8 cellular contexts compared by ENCODE assay signal in the genomic region with DNA sequence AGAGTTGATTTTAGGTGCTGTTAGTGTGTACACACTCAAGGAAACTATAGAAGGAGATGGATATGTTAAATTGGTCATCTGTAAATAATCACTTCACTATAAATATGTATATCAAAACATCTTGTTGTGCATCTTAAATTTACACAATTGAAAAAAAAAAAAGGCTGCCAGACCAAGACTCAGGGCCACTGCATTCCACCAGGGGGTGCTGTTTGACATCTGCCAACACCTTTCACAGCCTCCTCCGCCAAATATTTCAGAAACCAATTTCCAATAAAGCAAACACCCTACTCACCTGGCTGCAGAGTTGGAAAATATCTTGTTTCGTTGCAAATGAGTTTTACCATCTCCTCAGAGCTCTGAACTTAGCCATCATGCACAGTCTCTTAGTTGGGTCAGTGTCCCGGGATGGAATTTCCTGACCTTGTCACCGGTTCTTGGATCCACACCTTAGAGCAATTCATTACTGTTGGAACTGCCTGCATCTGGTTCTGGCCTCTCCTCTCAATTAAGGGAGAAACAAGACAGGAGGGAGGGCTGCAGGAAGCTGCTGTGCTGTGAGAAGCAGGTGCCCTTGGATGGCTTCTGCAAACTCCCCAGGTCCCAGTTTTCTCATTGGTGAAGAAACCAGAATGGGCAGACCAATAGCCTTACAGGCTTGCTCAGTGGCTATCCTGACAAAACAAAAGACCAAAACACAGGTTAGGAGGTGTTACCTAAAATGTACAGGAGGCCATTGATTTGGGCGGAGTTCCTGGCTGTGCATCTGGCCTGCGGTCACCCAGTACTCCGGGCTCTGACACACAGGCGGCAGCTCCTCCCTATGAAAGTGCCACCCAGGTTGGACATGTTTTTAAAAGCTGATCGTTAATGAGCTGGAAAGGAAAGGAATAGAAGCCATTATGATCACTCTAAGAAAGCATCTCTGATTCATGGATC.
A peak's percentile ranks its signal among the peaks of the same experiment; 100 is the strongest.
DNase-seq lines count a peak whose midpoint lies in the region; ATAC-seq, FAIRE-seq and TF ChIP-seq lines count a peak whose summit lies in the region.

No MANE protein-coding gene starts in this region.

- DNase-seq in D721Med (ENCODE audit: insufficient read length, low spot score) (peak; percentile 43), LNCaP clone FGC (ENCODE audit: low read depth) (peak; percentile 26), T follicular helper cell (ENCODE audit: low read depth) (peak; percentile 25), K562 (ENCODE audit: extremely low read depth in 1 of 4, low spot score in 3 of 4) (peak; percentile 66 to 81 (median 71)), kidney epithelial cell (ENCODE audit: low read depth) (no peak), foreskin melanocyte (no peak)
- DNase-seq in stimulated activated CD4-positive, alpha-beta T cell treated with anti-CD3 and anti-CD28 coated beads, Interleukin-4, amount 100 ng/mL, for 4 hours = peak; percentile 43 to 58

- in situ Hi-C loops in K562 (cut with MboI) = loop anchor here (5.0 kb wide), 2 partner anchors 166 to 246 kb away; no protein-coding TSS in a partner anchor

- TF ChIP-seq RAD21 in K562 (CRISPR knock-in tag; conservative IDR thresholded peaks at IDR 0.05 in 1 of 2, IDR thresholded peaks at IDR 0.05 in 1 of 2) = peak; percentile 65 to 77

- intact Hi-C loops in K562 (cut with micrococcal nuclease) = loop anchor here (1.0 to 10.0 kb wide), 3 partner anchors 167 to 408 kb away; no protein-coding TSS in a partner anchor

- 59% methylated on average over 9 of the region's 9 CpGs for WGBS in K562 (ENCODE audit: insufficient coverage, low coverage, missing lambda C conversion rate)

- H3K9ac ChIP-seq in K562 (ENCODE audit: insufficient read depth in 1 of 2, low read depth in 2 of 2, low read length in 2 of 2) = no peak overlapping the region

- H3K27me3 ChIP-seq in K562 (ENCODE audit: control insufficient read depth in 2 of 2, insufficient read depth in 2 of 2, low read length in 2 of 2) (no peaks in the 10 kb centered on the region), kidney epithelial cell (ENCODE audit: control insufficient read depth, insufficient read depth, low read length) (no peaks in the 10 kb centered on the region)

- no peak for TF ChIP-seq EP300 in K562 (IDR thresholded peaks at IDR 0.05; ENCODE audit: low read length)

- ATAC-seq in K562 = peak; percentile 73
- ATAC-seq in HG03045 (IDR thresholded peaks at IDR 0.05; ENCODE audit: unreplicated experiment) = no peak

- CTCF ChIA-PET in K562 (lab: Yijun Ruan, JAX; ENCODE audit: low intra/inter-chr PET ratio) = interaction anchor here (0.6 to 2.3 kb wide), 10 partner anchors 23 to 1128 kb away, joined by 3 to 24 read pairs (median 3); no protein-coding TSS in a partner anchor

- H3K9me3 ChIP-seq in K562 (replicated peaks; ENCODE audit: control insufficient read depth, insufficient read depth, low read depth, low read length) = no peaks in the 10 kb centered on the region

- H2AFZ ChIP-seq in K562 (ENCODE audit: low read depth, low read length) = no peak overlapping the region

- TF ChIP-seq CTCF in D721Med (IDR thresholded peaks at IDR 0.05; ENCODE audit: insufficient read depth, missing control alignments) (peak; percentile 76), LNCaP clone FGC (IDR thresholded peaks at IDR 0.05; ENCODE audit: control insufficient read depth, extremely low read depth, insufficient read depth) (peak; percentile 84), K562 (IDR thresholded peaks at IDR 0.05 in 2 of 3, conservative IDR thresholded peaks at IDR 0.05 in 1 of 3; ENCODE audit: insufficient read depth in 2 of 3, low read depth in 1 of 3, low read length in 3 of 3) (peak; percentile 73 to 84 (median 80)), kidney epithelial cell (IDR thresholded peaks at IDR 0.05; ENCODE audit: insufficient read depth, low read length, poor library complexity, severe bottlenecking) (peak; percentile 79)

- H3K36me3 ChIP-seq in K562 (ENCODE audit: control insufficient read depth, insufficient read depth, low read length) (peaks cover 74% of the 10 kb centered on the region), kidney epithelial cell (ENCODE audit: control insufficient read depth, insufficient read depth, low read length) (no peaks in the 10 kb centered on the region)

- no peak overlapping the region for H3K4me2 ChIP-seq in K562 (ENCODE audit: insufficient read depth, low read length)

- BruUV-seq in K562 (replicated peaks; lab: Mats Ljungman, UMichigan) = no TSS peak

- H3K79me2 ChIP-seq in K562 (ENCODE audit: control insufficient read depth, insufficient read depth, low read length) = peaks cover 86% of the 10 kb centered on the region

- peaks cover 2 to 16% of the 10 kb centered on the region in 2 experiments; a peak in 3 of 5 replicates for H3K4me1 ChIP-seq in K562 (replicated peaks in 1 of 2; ENCODE audit: control insufficient read depth in 2 of 2, insufficient read depth in 2 of 2, low read length in 2 of 2)

- POLR2A ChIA-PET in K562 (lab: Yijun Ruan, JAX) = no interaction called here

- H4K20me1 ChIP-seq in K562 (replicated peaks; ENCODE audit: control insufficient read depth, insufficient read depth, low read length) = peaks cover 18% of the 10 kb centered on the region

- H3K27ac ChIP-seq in K562 (ENCODE audit: extremely low read depth, low read depth, low read length) = peak overlapping the region; percentile 6; the same call in 1 of the 3 replicates

- no peaks in the 10 kb centered on the region for H3K9me1 ChIP-seq in K562 (ENCODE audit: control insufficient read depth, insufficient read depth, low read length)

- H3K4me3 ChIP-seq in LNCaP clone FGC (ENCODE audit: low read depth, low read length) (no peak overlapping the region), K562 (no peak overlapping the region), kidney epithelial cell (ENCODE audit: low read depth, low read length) (no peak overlapping the region)

- no peak for FAIRE-seq in D721Med (lab: Jason Lieb, UNC)
- peak; percentile 81 for FAIRE-seq in K562 (lab: Jason Lieb, UNC)

- TF ChIP-seq POLR2A in K562 (conservative IDR thresholded peaks at IDR 0.05) = no peak

TF ChIP-seq in K562, 482 proteins besides CTCF, POLR2A, EP300 and RAD21 (continues in another document):
- 0 out of 2 replicates have a peak, but pooled peaks have one; percentile 45 for TF ChIP-seq SMARCA4 (IDR thresholded peaks at IDR 0.05)
- TF ChIP-seq, protein P1, sequence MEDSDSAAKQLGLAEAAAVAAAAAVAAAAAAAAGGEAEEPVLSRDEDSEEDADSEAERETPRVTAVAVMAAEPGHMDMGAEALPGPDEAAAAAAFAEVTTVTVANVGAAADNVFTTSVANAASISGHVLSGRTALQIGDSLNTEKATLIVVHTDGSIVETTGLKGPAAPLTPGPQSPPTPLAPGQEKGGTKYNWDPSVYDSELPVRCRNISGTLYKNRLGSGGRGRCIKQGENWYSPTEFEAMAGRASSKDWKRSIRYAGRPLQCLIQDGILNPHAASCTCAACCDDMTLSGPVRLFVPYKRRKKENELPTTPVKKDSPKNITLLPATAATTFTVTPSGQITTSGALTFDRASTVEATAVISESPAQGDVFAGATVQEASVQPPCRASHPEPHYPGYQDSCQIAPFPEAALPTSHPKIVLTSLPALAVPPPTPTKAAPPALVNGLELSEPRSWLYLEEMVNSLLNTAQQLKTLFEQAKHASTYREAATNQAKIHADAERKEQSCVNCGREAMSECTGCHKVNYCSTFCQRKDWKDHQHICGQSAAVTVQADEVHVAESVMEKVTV (CRISPR knock-in tag; IDR thresholded peaks at IDR 0.05) = peak; percentile 26; the same call in 1 of the 2 replicates

Comparison
In these comparisons a context has a peak if more than half of its experiments do, and no peak if none do; other contexts are left out.
1. DNase-seq: peak in D721Med (single experiment), LNCaP clone FGC (single experiment), T follicular helper cell (single experiment), K562 (4 of 4) and stimulated activated CD4-positive, alpha-beta T cell treated with anti-CD3 and anti-CD28 coated beads, Interleukin-4, amount 100 ng/mL, for 4 hours (2 of 2); none in kidney epithelial cell (single experiment) and foreskin melanocyte (single experiment).
2. Peak in every context shown above with its lines, with median percentiles within 50 percentile points of each other: CTCF ChIP-seq.